23 cellular contexts compared by ENCODE assay signal in genomic region chr2:200430017-200430416, GRCh38.
"Had no signal": no experiment of that assay in that cellular context is flagged by ENCODE, and none has a peak within 500 bp of the region (broad histone marks: within the 10 kb centered on the region; RNA-seq: fewer than 3 reads in every experiment).

No MANE protein-coding gene starts in this region.

- DNase-seq: activated CD4-positive, alpha-beta T cell treated with anti-CD3 and anti-CD28 coated beads, Interleukin-2, amount 10 ng/mL, durations not matched to agents 7 days and 5 days; activated CD8-positive, alpha-beta memory T cell treated with anti-CD3 and anti-CD28 coated beads, Interleukin-2, amount 50 U/mL, for 4 hours; activated naive CD4-positive, alpha-beta T cell treated with anti-CD3 and anti-CD28 coated beads for 36 hours; activated T-cell treated with anti-CD3 and anti-CD28 coated beads, Interleukin-2, amount 50 U/mL, for 4 hours; adrenal gland; cortex of kidney; effector CD4-positive, alpha-beta T cell; foreskin melanocyte; hypothalamus; islet precursor cell; nephron progenitor cell; psoas muscle; right cardiac atrium; stimulated activated CD4-positive, alpha-beta T cell treated with anti-CD3 and anti-CD28 coated beads, Interleukin-15, amount 100 ng/mL, for 24 hours; stimulated activated CD4-positive, alpha-beta T cell treated with anti-CD3 and anti-CD28 coated beads, Interleukin-4, amount 100 ng/mL, for 1 hour; stimulated activated naive CD8-positive, alpha-beta T cell treated with anti-CD3 and anti-CD28 coated beads, Interleukin-15, amount 100 ng/mL, for 72 hours; transverse colon; uterus had no signal

- H3K4me3 ChIP-seq: adrenal gland, breast epithelium, psoas muscle, skin epidermis, suprapubic skin, transverse colon, uterus had no signal

- ATAC-seq: activated CD4-positive, CD25-positive, alpha-beta regulatory T cell treated with anti-CD3 and anti-CD28 coated beads, Interleukin-2, amount 50 U/mL, for 24 hours; activated T-cell treated with anti-CD3 and anti-CD28 coated beads, Interleukin-2, amount 50 U/mL, for 4 hours; psoas muscle; stimulated activated naive CD8-positive, alpha-beta T cell treated with anti-CD3 and anti-CD28 coated beads, Interleukin-15, amount 100 ng/mL, for 72 hours had no signal

- FAIRE-seq: astrocyte had no signal

- H3K27me3 ChIP-seq: adrenal gland, breast epithelium, suprapubic skin, transverse colon, uterus had no signal

- H3K27ac ChIP-seq: adrenal gland, breast epithelium, psoas muscle, skin epidermis, suprapubic skin, transverse colon, uterus had no signal

- H3K36me3 ChIP-seq: adrenal gland, breast epithelium, suprapubic skin had no signal

- H3K9me3 ChIP-seq: adrenal gland, breast epithelium, psoas muscle, suprapubic skin, transverse colon, uterus had no signal

- H3K4me1 ChIP-seq: adrenal gland, breast epithelium, psoas muscle, suprapubic skin, transverse colon had no signal
